In genomic region chr19:10687518-10688288, GRCh38 we compare ENCODE assay signal across 2 cellular contexts.
TF ChIP-seq lines count a peak whose summit lies in the region.

No MANE protein-coding gene starts in this region.

TF ChIP-seq in SK-N-SH, 30 proteins besides CTCF, POLR2A, EP300 and RAD21 (continued from another document):
- no peak for TF ChIP-seq USF1 (IDR thresholded peaks at IDR 0.05; ENCODE audit: borderline replicate concordance, low read depth)
- no peak for TF ChIP-seq SMC3 (IDR thresholded peaks at IDR 0.05; ENCODE audit: low read depth, low read length)
- no peak for TF ChIP-seq SIN3A (IDR thresholded peaks at IDR 0.05; ENCODE audit: borderline replicate concordance, low read depth, low read length)
- no peak for TF ChIP-seq PBX3 (IDR thresholded peaks at IDR 0.05)
- TF ChIP-seq ELF1 (IDR thresholded peaks at IDR 0.05) = no peak
- TF ChIP-seq USF2 (IDR thresholded peaks at IDR 0.05; ENCODE audit: borderline replicate concordance, low read depth, low read length) = no peak
- no peak for TF ChIP-seq IRF3 (IDR thresholded peaks at IDR 0.05; ENCODE audit: low read depth, low read length)
- TF ChIP-seq GATA2 (CRISPR knock-in tag; IDR thresholded peaks at IDR 0.05) = no peak
- TF ChIP-seq, protein P1, sequence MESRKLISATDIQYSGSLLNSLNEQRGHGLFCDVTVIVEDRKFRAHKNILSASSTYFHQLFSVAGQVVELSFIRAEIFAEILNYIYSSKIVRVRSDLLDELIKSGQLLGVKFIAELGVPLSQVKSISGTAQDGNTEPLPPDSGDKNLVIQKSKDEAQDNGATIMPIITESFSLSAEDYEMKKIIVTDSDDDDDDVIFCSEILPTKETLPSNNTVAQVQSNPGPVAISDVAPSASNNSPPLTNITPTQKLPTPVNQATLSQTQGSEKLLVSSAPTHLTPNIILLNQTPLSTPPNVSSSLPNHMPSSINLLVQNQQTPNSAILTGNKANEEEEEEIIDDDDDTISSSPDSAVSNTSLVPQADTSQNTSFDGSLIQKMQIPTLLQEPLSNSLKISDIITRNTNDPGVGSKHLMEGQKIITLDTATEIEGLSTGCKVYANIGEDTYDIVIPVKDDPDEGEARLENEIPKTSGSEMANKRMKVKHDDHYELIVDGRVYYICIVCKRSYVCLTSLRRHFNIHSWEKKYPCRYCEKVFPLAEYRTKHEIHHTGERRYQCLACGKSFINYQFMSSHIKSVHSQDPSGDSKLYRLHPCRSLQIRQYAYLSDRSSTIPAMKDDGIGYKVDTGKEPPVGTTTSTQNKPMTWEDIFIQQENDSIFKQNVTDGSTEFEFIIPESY (IDR thresholded peaks at IDR 0.05; ENCODE audit: borderline replicate concordance, low read depth) = no peak
- TF ChIP-seq, protein P2, sequence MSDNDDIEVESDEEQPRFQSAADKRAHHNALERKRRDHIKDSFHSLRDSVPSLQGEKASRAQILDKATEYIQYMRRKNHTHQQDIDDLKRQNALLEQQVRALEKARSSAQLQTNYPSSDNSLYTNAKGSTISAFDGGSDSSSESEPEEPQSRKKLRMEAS (IDR thresholded peaks at IDR 0.05; ENCODE audit: low read depth) = no peak

TF ChIP-seq in SK-N-SH treated with all-trans-retinoic acid at 6 μM for 48 hours, 23 proteins besides CTCF, POLR2A, EP300 and RAD21:
- TF ChIP-seq, protein P3, sequence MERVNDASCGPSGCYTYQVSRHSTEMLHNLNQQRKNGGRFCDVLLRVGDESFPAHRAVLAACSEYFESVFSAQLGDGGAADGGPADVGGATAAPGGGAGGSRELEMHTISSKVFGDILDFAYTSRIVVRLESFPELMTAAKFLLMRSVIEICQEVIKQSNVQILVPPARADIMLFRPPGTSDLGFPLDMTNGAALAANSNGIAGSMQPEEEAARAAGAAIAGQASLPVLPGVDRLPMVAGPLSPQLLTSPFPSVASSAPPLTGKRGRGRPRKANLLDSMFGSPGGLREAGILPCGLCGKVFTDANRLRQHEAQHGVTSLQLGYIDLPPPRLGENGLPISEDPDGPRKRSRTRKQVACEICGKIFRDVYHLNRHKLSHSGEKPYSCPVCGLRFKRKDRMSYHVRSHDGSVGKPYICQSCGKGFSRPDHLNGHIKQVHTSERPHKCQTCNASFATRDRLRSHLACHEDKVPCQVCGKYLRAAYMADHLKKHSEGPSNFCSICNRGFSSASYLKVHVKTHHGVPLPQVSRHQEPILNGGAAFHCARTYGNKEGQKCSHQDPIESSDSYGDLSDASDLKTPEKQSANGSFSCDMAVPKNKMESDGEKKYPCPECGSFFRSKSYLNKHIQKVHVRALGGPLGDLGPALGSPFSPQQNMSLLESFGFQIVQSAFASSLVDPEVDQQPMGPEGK (CRISPR knock-in tag; IDR thresholded peaks at IDR 0.05; ENCODE audit: borderline replicate concordance) = no peak
- TF ChIP-seq ZFP30 (CRISPR knock-in tag; IDR thresholded peaks at IDR 0.05) (no peak), OSR1 (CRISPR knock-in tag; IDR thresholded peaks at IDR 0.05) (no peak), RARB (CRISPR knock-in tag; IDR thresholded peaks at IDR 0.05) (no peak), ZNF565 (CRISPR knock-in tag; conservative IDR thresholded peaks at IDR 0.05; ENCODE audit: low read depth) (no peak), TSHZ2 (CRISPR knock-in tag; IDR thresholded peaks at IDR 0.05) (no peak), CREB5 (CRISPR knock-in tag; IDR thresholded peaks at IDR 0.05; ENCODE audit: low read depth) (no peak), ZC3H10 (CRISPR knock-in tag; IDR thresholded peaks at IDR 0.05) (no peak), PPARA (CRISPR knock-in tag; IDR thresholded peaks at IDR 0.05; ENCODE audit: borderline replicate concordance) (no peak), CSRNP3 (CRISPR knock-in tag; IDR thresholded peaks at IDR 0.05) (no peak), ZNF8 (CRISPR knock-in tag; IDR thresholded peaks at IDR 0.05) (no peak), CSDC2 (CRISPR knock-in tag; IDR thresholded peaks at IDR 0.05) (no peak), ZFP3 (CRISPR knock-in tag; IDR thresholded peaks at IDR 0.05) (no peak), TCF4 (CRISPR knock-in tag; IDR thresholded peaks at IDR 0.05; ENCODE audit: borderline replicate concordance) (no peak), GLIS3 (CRISPR knock-in tag; IDR thresholded peaks at IDR 0.05) (no peak), ZNF70 (CRISPR knock-in tag; IDR thresholded peaks at IDR 0.05) (no peak), TOX (CRISPR knock-in tag; IDR thresholded peaks at IDR 0.05; ENCODE audit: borderline replicate concordance) (no peak), ARNTL (CRISPR knock-in tag; IDR thresholded peaks at IDR 0.05; ENCODE audit: borderline replicate concordance, low read depth) (no peak)
- TF ChIP-seq, protein P4, sequence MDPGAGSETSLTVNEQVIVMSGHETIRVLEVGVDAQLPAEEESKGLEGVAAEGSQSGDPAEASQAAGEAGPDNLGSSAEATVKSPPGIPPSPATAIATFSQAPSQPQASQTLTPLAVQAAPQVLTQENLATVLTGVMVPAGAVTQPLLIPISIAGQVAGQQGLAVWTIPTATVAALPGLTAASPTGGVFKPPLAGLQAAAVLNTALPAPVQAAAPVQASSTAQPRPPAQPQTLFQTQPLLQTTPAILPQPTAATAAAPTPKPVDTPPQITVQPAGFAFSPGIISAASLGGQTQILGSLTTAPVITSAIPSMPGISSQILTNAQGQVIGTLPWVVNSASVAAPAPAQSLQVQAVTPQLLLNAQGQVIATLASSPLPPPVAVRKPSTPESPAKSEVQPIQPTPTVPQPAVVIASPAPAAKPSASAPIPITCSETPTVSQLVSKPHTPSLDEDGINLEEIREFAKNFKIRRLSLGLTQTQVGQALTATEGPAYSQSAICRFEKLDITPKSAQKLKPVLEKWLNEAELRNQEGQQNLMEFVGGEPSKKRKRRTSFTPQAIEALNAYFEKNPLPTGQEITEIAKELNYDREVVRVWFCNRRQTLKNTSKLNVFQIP (CRISPR knock-in tag; IDR thresholded peaks at IDR 0.05; ENCODE audit: borderline replicate concordance, low read depth) = no peak
